In genomic region chr13:106535552-106536243, GRCh38 we compare ENCODE assay signal across 1 cellular context.
TF ChIP-seq lines count a peak whose summit lies in the region.

EFNB2 (minus strand) TSS chr13:106535662; CDS start chr13:106534964, 698 bp downstream.

TF ChIP-seq in GM12878, 131 proteins besides CTCF, POLR2A, EP300 and RAD21 (continued from another document and continues in another):
- TF ChIP-seq CEBPZ (IDR thresholded peaks at IDR 0.05; ENCODE audit: low read depth, low read length) (peak; percentile 53; the same call in 1 of the 2 replicates), BCL3 (IDR thresholded peaks at IDR 0.05; ENCODE audit: borderline replicate concordance, insufficient read depth, low read depth, low read length, poor library complexity, severe bottlenecking) (no peak), ASH2L (IDR thresholded peaks at IDR 0.05; ENCODE audit: borderline replicate concordance, low read depth) (no peak), NFIC (IDR thresholded peaks at IDR 0.05; ENCODE audit: low read depth, low read length) (no peak), POLR2AphosphoS5 (IDR thresholded peaks at IDR 0.05; ENCODE audit: low read length) (no peak), MYB (IDR thresholded peaks at IDR 0.05; ENCODE audit: borderline replicate concordance, low read depth, low read length) (no peak), MLLT1 (IDR thresholded peaks at IDR 0.05) (no peak), SP1 (IDR thresholded peaks at IDR 0.05; ENCODE audit: low read depth, low read length) (peak; percentile 98), RCOR1 (conservative IDR thresholded peaks at IDR 0.05; ENCODE audit: low read depth, low read length) (no peak), RBBP5 (conservative IDR thresholded peaks at IDR 0.05) (no peak), FOS (IDR thresholded peaks at IDR 0.05; ENCODE audit: borderline replicate concordance, extremely low read depth, insufficient read length) (peak; percentile 96), PKNOX1 (IDR thresholded peaks at IDR 0.05) (peak; percentile 95), CEBPB (IDR thresholded peaks at IDR 0.05; ENCODE audit: borderline replicate concordance in 1 of 2, low read depth in 2 of 2, low read length in 2 of 2) (no peak), RAD51 (IDR thresholded peaks at IDR 0.05) (no peak), FOXM1 (IDR thresholded peaks at IDR 0.05; ENCODE audit: low read depth, low read length) (no peak), PBX3 (IDR thresholded peaks at IDR 0.05; ENCODE audit: insufficient replicate concordance, low read depth, low read length) (peak; percentile 96), E2F4 (IDR thresholded peaks at IDR 0.05; ENCODE audit: low read depth, low read length) (no peak), TBL1XR1 (IDR thresholded peaks at IDR 0.05; ENCODE audit: low read depth, low read length) (no peak), PML (IDR thresholded peaks at IDR 0.05; ENCODE audit: low read length) (no peak), CHD4 (IDR thresholded peaks at IDR 0.05) (no peak), E4F1 (IDR thresholded peaks at IDR 0.05; ENCODE audit: borderline replicate concordance, partially characterized antibody) (no peak), SRF (IDR thresholded peaks at IDR 0.05; ENCODE audit: low read depth in 2 of 2, low read length in 2 of 2) (no peak), ZNF274 (IDR thresholded peaks at IDR 0.05; ENCODE audit: insufficient read depth, insufficient read length) (no peak), NR2C1 (IDR thresholded peaks at IDR 0.05) (0 out of 2 replicates have a peak, but pooled peaks have one; percentile 19), CUX1 (IDR thresholded peaks at IDR 0.05; ENCODE audit: insufficient replicate concordance, low read depth, low read length) (no peak), ZNF622 (IDR thresholded peaks at IDR 0.05) (no peak), BACH1 (IDR thresholded peaks at IDR 0.05; ENCODE audit: borderline replicate concordance) (peak; percentile 36; the same call in 1 of the 2 replicates), NRF1 (conservative IDR thresholded peaks at IDR 0.05; ENCODE audit: low read depth, low read length) (no peak), IRF3 (IDR thresholded peaks at IDR 0.05) (peak; percentile 93), ZNF24 (IDR thresholded peaks at IDR 0.05) (no peak), MEF2B (IDR thresholded peaks at IDR 0.05; ENCODE audit: partially characterized antibody, poor library complexity, severe bottlenecking) (no peak), FOXK2 (IDR thresholded peaks at IDR 0.05) (no peak), YY1 (IDR thresholded peaks at IDR 0.05; ENCODE audit: low read depth, low read length) (no peak), EED (IDR thresholded peaks at IDR 0.05; ENCODE audit: low read depth) (no peak), CBX3 (IDR thresholded peaks at IDR 0.05; ENCODE audit: borderline replicate concordance, low read depth) (no peak), MTA3 (IDR thresholded peaks at IDR 0.05; ENCODE audit: borderline replicate concordance, low read length) (no peak), RELA (IDR thresholded peaks at IDR 0.05; ENCODE audit: borderline replicate concordance, partially characterized antibody) (no peak), SMAD1 (IDR thresholded peaks at IDR 0.05; ENCODE audit: low read depth, partially characterized antibody) (no peak), CBFB (IDR thresholded peaks at IDR 0.05; ENCODE audit: low read depth) (no peak), STAT3 (IDR thresholded peaks at IDR 0.05; ENCODE audit: low read depth, low read length) (no peak), HDAC6 (IDR thresholded peaks at IDR 0.05; ENCODE audit: unreplicated experiment) (peak; percentile 36), KLF5 (IDR thresholded peaks at IDR 0.05; ENCODE audit: partially characterized antibody) (peak; percentile 37), YBX1 (IDR thresholded peaks at IDR 0.05) (no peak), CREM (IDR thresholded peaks at IDR 0.05; ENCODE audit: low read depth) (no peak; the same call in 1 of the 2 replicates), NFYA (IDR thresholded peaks at IDR 0.05; ENCODE audit: borderline replicate concordance, low read depth, low read length) (peak; percentile 69), IKZF2 (IDR thresholded peaks at IDR 0.05) (no peak), BHLHE40 (IDR thresholded peaks at IDR 0.05; ENCODE audit: borderline replicate concordance in 1 of 2, low read depth in 2 of 2, low read length in 1 of 2) (peak in 1 of 2 experiments; percentile 44; a peak in 1 of 4 replicates), BRCA1 (IDR thresholded peaks at IDR 0.05; ENCODE audit: low read depth, low read length) (no peak), KAT2A (conservative IDR thresholded peaks at IDR 0.05; ENCODE audit: control insufficient read depth, low read depth, low read length) (no peak), LARP7 (IDR thresholded peaks at IDR 0.05) (no peak)
